Comparison of ENCODE assay signal across 17 cellular contexts in genomic region chr4:165970703-165971420, GRCh38.
DNase-seq lines count a peak whose midpoint lies in the region; ATAC-seq and TF ChIP-seq lines count a peak whose summit lies in the region.
"Had no signal": no experiment of that assay in that cellular context is flagged by ENCODE, and none has a peak within 500 bp of the region (broad histone marks: within the 10 kb centered on the region; RNA-seq: fewer than 3 reads in every experiment).

No MANE protein-coding gene starts in this region.

- CTCF ChIA-PET in RWPE1 (lab: Yijun Ruan, JAX): interaction anchor here (0.6 kb wide), 1 partner anchor 1287 kb away, joined by 4 read pairs; no protein-coding TSS in a partner anchor

- H3K4me1 ChIP-seq in esophagus squamous epithelium: peaks cover 0 to 20% (median 0%) of the 10 kb centered on the region in 3 donors
- H3K4me1 ChIP-seq: BE2C had no signal

- peaks cover 0 to 7% (median 0%) of the 10 kb centered on the region in 3 donors for H3K9me3 ChIP-seq in esophagus squamous epithelium
- H3K9me3 ChIP-seq: BE2C had no signal

- 72 to 80% methylated on average over 4 of the region's 4 CpGs for WGBS in esophagus squamous epithelium, 2 donors

- intact Hi-C loops in esophagus squamous epithelium (cut with DNase I): no loop called here

- no peak for TF ChIP-seq POLR2A in esophagus squamous epithelium (IDR thresholded peaks at IDR 0.05)

- DNase-seq in NCI-H69 (lab: John Stamatoyannopoulos, UW) (peak; percentile 67), RWPE1 (ENCODE audit: low spot score) (peak; percentile 25), epithelial cell of prostate (ENCODE audit: low read depth, low spot score) (no peak), renal cortical epithelial cell (ENCODE audit: low read depth) (peak; percentile 63), esophagus squamous epithelium (lab: John Stamatoyannopoulos, UW) (no peak), NCI-H2081 treated with DMSO at 0.1 percent for 48 hours (lab: John Stamatoyannopoulos, UW) (no peak)
- DNase-seq: ACHN; BE2C; C1 segment of cervical spinal cord; CD4-positive, CD25-positive, alpha-beta regulatory T cell; CD8-positive, alpha-beta memory T cell; COR-L47; HCEC 1CT had no signal

- no peak overlapping the region for H3K4me3 ChIP-seq in esophagus squamous epithelium
- H3K4me3 ChIP-seq: GM23338 had no signal

- H3K27ac ChIP-seq in RWPE1 (peak overlapping the region; percentile 62), epithelial cell of prostate (peak overlapping the region; percentile 89), esophagus squamous epithelium (no peak overlapping the region)

- no peak for ATAC-seq in HG02884 (IDR thresholded peaks at IDR 0.05; ENCODE audit: unreplicated experiment)
- no peak for ATAC-seq in HG03039 (IDR thresholded peaks at IDR 0.05; ENCODE audit: unreplicated experiment)
- ATAC-seq: GM23338, HepG2 had no signal

- no peaks in the 10 kb centered on the region for H3K27me3 ChIP-seq in esophagus squamous epithelium
- H3K27me3 ChIP-seq: BE2C had no signal

- no peak for TF ChIP-seq CTCF in RWPE1 (conservative IDR thresholded peaks at IDR 0.05; ENCODE audit: low read depth)
- no peak for TF ChIP-seq CTCF in esophagus squamous epithelium (IDR thresholded peaks at IDR 0.05)

- POLR2A ChIA-PET in RWPE1 (lab: Yijun Ruan, JAX; ENCODE audit: low non-redundant PET): no interaction called here

- H3K36me3 ChIP-seq in esophagus squamous epithelium: no peaks in the 10 kb centered on the region
- H3K36me3 ChIP-seq: BE2C had no signal

Comparison
In these comparisons a context has a peak if more than half of its experiments do, and no peak if none do; other contexts are left out.
1. DNase-seq: peak in NCI-H69 (single experiment), RWPE1 (single experiment) and renal cortical epithelial cell (single experiment); none in epithelial cell of prostate (single experiment), esophagus squamous epithelium (single experiment) and NCI-H2081 treated with DMSO at 0.1 percent for 48 hours (single experiment).
2. H3K27ac ChIP-seq: peak in RWPE1 (single experiment) and epithelial cell of prostate (single experiment); none in esophagus squamous epithelium (0 of 4).